ENCODE assay signal across 24 cellular contexts in the genomic region with DNA sequence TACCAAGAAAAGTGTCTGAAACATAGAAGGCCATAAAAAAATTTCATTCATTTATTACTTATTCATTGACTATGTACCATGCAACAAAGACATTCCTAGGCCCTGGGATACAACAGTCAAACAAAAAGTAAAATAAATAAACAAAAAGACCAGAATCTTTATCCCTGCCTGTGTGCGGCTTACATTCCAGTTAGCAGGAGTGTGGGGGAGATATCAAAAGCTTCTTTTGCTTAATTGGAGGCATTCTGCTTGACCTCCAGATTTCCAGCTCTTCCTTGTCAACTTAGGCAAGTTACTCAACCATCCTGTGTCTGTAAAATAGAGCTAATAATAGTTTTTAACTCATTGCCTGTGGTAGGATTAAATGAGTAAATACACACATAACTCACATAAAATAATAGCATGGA.
DNase-seq lines count a peak whose midpoint lies in the region; ATAC-seq and TF ChIP-seq lines count a peak whose summit lies in the region.
"Had no signal": no experiment of that assay in that cellular context is flagged by ENCODE, and none has a peak within 500 bp of the region (broad histone marks: within the 10 kb centered on the region; RNA-seq: fewer than 3 reads in every experiment).

No MANE protein-coding gene starts in this region.

- H3K36me3 ChIP-seq in brain microvascular endothelial cell (replicated peaks): no peaks in the 10 kb centered on the region
- H3K36me3 ChIP-seq in naive thymus-derived CD4-positive, alpha-beta T cell (ENCODE audit: control insufficient read depth in 2 of 3, insufficient read depth in 3 of 3, low read length in 3 of 3): no peaks in the 10 kb centered on the region
- H3K36me3 ChIP-seq: BE2C, tibial nerve had no signal

- no peaks in the 10 kb centered on the region for H3K27me3 ChIP-seq in brain microvascular endothelial cell (replicated peaks)
- H3K27me3 ChIP-seq in naive thymus-derived CD4-positive, alpha-beta T cell (ENCODE audit: control insufficient read depth in 2 of 2, insufficient read depth in 2 of 2, low read length in 2 of 2): no peaks in the 10 kb centered on the region
- H3K27me3 ChIP-seq: BE2C, body of pancreas, tibial nerve had no signal

- no peaks in the 10 kb centered on the region for H3K27me3 Mint-ChIP-seq in naive thymus-derived CD4-positive, alpha-beta T cell
- H3K27me3 Mint-ChIP-seq: activated naive CD4-positive, alpha-beta T cell treated with anti-CD3 and anti-CD28 coated beads, Interleukin-2, amount 50 U/mL, for 24 hours had no signal

- POLR2A ChIA-PET in naive thymus-derived CD4-positive, alpha-beta T cell (lab: Charles Lee): no interaction called here

- ATAC-seq in left ventricle myocardium superior: no peak
- no peak for ATAC-seq in naive thymus-derived CD4-positive, alpha-beta T cell
- ATAC-seq: body of pancreas, HCT116, natural killer cell, Right ventricle myocardium inferior had no signal

- H3K4me3 ChIP-seq in brain microvascular endothelial cell (ENCODE audit: low read depth, low read length): no peak overlapping the region
- no peak overlapping the region for H3K4me3 ChIP-seq in naive thymus-derived CD4-positive, alpha-beta T cell (ENCODE audit: low read length)
- H3K4me3 ChIP-seq: body of pancreas, lung, tibial nerve had no signal

- H3K4me3 Mint-ChIP-seq in naive thymus-derived CD4-positive, alpha-beta T cell: no peak overlapping the region
- H3K4me3 Mint-ChIP-seq: activated naive CD4-positive, alpha-beta T cell treated with anti-CD3 and anti-CD28 coated beads, Interleukin-2, amount 50 U/mL, for 24 hours; activated T-helper 1 cell treated with anti-CD3 and anti-CD28 coated beads, Interleukin-12 subunit alpha, Interleukin-12 subunit beta, Interleukin-2, Interleukin-4 antibody, amounts not matched to agents 30 ng/mL and 10 ng/mL and 1 ng/mL, durations not matched to agents 14 hours and 24 hours and 36 hours; endodermal cell; natural killer cell had no signal

- H3K27ac ChIP-seq in brain microvascular endothelial cell: no peak overlapping the region
- no peak overlapping the region for H3K27ac ChIP-seq in naive thymus-derived CD4-positive, alpha-beta T cell (ENCODE audit: low read depth, low read length)
- H3K27ac ChIP-seq: body of pancreas, tibial nerve had no signal

- DNase-seq in HCEC 1CT (peak; percentile 81), brain microvascular endothelial cell (peak; percentile 32), left kidney (ENCODE audit: low read depth, low spot score) (peak; percentile 6), MV-4-11 (lab: John Stamatoyannopoulos, UW) (no peak), left ventricle myocardium superior (no peak)
- no peak for DNase-seq in stimulated activated CD4-positive, alpha-beta T cell treated with anti-CD3 and anti-CD28 coated beads, Interleukin-4, amount 100 ng/mL, for 1 hour
- no peak for DNase-seq in naive thymus-derived CD4-positive, alpha-beta T cell
- DNase-seq: BE2C; body of pancreas; Caco-2; endodermal cell; foreskin fibroblast; islet precursor cell; natural killer cell; NCI-H748 treated with DMSO at 0.1 percent for 48 hours; OCI-M1; stimulated activated naive CD4-positive, alpha-beta T cell treated with Interleukin-2 at 50 U/mL for 16 hours; SW 1271 had no signal

- H3K27ac Mint-ChIP-seq in naive thymus-derived CD4-positive, alpha-beta T cell: no peak overlapping the region
- H3K27ac Mint-ChIP-seq: activated naive CD4-positive, alpha-beta T cell treated with anti-CD3 and anti-CD28 coated beads, Interleukin-2, amount 50 U/mL, for 24 hours; activated T-helper 1 cell treated with anti-CD3 and anti-CD28 coated beads, Interleukin-12 subunit alpha, Interleukin-12 subunit beta, Interleukin-2, Interleukin-4 antibody, amounts not matched to agents 30 ng/mL and 10 ng/mL and 1 ng/mL, durations not matched to agents 14 hours and 24 hours and 36 hours; endodermal cell; natural killer cell had no signal

- H3K9me3 ChIP-seq in naive thymus-derived CD4-positive, alpha-beta T cell (ENCODE audit: control insufficient read depth in 2 of 3, low read length in 3 of 3): no peaks in the 10 kb centered on the region
- H3K9me3 ChIP-seq: BE2C, body of pancreas, Caco-2, tibial nerve had no signal

- intact Hi-C loops in left ventricle myocardium superior (cut with micrococcal nuclease): no loop called here
- intact Hi-C loops in naive thymus-derived CD4-positive, alpha-beta T cell (cut with micrococcal nuclease): no loop called here

- no peak for TF ChIP-seq CTCF in brain microvascular endothelial cell (IDR thresholded peaks at IDR 0.05; ENCODE audit: low read depth, low read length, missing control alignments)

- in situ Hi-C loops in brain microvascular endothelial cell (cut with HindIII; ENCODE audit: low pct_ligation_motif_present, low sequenced_read_pairs): no loop called here

- no peaks in the 10 kb centered on the region for H3K4me1 Mint-ChIP-seq in naive thymus-derived CD4-positive, alpha-beta T cell
- H3K4me1 Mint-ChIP-seq: activated naive CD4-positive, alpha-beta T cell treated with anti-CD3 and anti-CD28 coated beads, Interleukin-2, amount 50 U/mL, for 24 hours had no signal

- H3K4me1 ChIP-seq in naive thymus-derived CD4-positive, alpha-beta T cell (ENCODE audit: control insufficient read depth in 2 of 2, insufficient read depth in 2 of 2, low read length in 2 of 2): no peaks in the 10 kb centered on the region
- H3K4me1 ChIP-seq: BE2C, body of pancreas, Caco-2 had no signal

- H3K9me3 Mint-ChIP-seq in naive thymus-derived CD4-positive, alpha-beta T cell: peaks cover 0 to 17% (median 2%) of the 10 kb centered on the region in 11 donors
- H3K9me3 Mint-ChIP-seq: activated naive CD4-positive, alpha-beta T cell treated with anti-CD3 and anti-CD28 coated beads, Interleukin-2, amount 50 U/mL, for 24 hours; endodermal cell; natural killer cell had no signal

- CTCF ChIA-PET in naive thymus-derived CD4-positive, alpha-beta T cell (lab: Charles Lee): no interaction called here

- no peaks in the 10 kb centered on the region for H3K36me3 Mint-ChIP-seq in naive thymus-derived CD4-positive, alpha-beta T cell
- H3K36me3 Mint-ChIP-seq: activated naive CD4-positive, alpha-beta T cell treated with anti-CD3 and anti-CD28 coated beads, Interleukin-2, amount 50 U/mL, for 24 hours; natural killer cell had no signal

Comparison
In these comparisons a context has a peak if more than half of its experiments do, and no peak if none do; other contexts are left out.
1. DNase-seq: peak in HCEC 1CT (single experiment), brain microvascular endothelial cell (single experiment) and left kidney (single experiment); none in MV-4-11 (single experiment), left ventricle myocardium superior (single experiment), stimulated activated CD4-positive, alpha-beta T cell treated with anti-CD3 and anti-CD28 coated beads, Interleukin-4, amount 100 ng/mL, for 1 hour (single experiment) and naive thymus-derived CD4-positive, alpha-beta T cell (0 of 9).